In genomic region chr14:104876251-104876699, GRCh38 we compare ENCODE assay signal across 9 cellular contexts. TPM values are rescaled to one million over a fixed set of nuclear protein-coding genes. Genes with fewer than 3 reads are reported as not detected.
DNase-seq lines count a peak whose midpoint lies in the region; ATAC-seq and TF ChIP-seq lines count a peak whose summit lies in the region.
"Had no signal": no experiment of that assay in that cellular context is flagged by ENCODE, and none has a peak within 500 bp of the region (broad histone marks: within the 10 kb centered on the region; RNA-seq: fewer than 3 reads in every experiment).

No MANE protein-coding gene starts in this region.

- no peak for TF ChIP-seq CTCF in fibroblast of villous mesenchyme (IDR thresholded peaks at IDR 0.05; ENCODE audit: insufficient read depth, low read depth, low read length)

- ATAC-seq in activated CD4-positive, CD25-positive, alpha-beta regulatory T cell treated with anti-CD3 and anti-CD28 coated beads, Interleukin-2, amount 50 U/mL, for 24 hours, result peak; percentile 60 to 63
- ATAC-seq in HG02610 (IDR thresholded peaks at IDR 0.05; ENCODE audit: unreplicated experiment), result no peak
- ATAC-seq in GM19455 (IDR thresholded peaks at IDR 0.05; ENCODE audit: unreplicated experiment), result no peak

- DNase-seq in NCI-H82 (lab: John Stamatoyannopoulos, UW) (peak; percentile 45), NCI-H82 treated with DMSO at 0.1 percent for 48 hours (lab: John Stamatoyannopoulos, UW; ENCODE audit: unreplicated experiment) (no peak), fibroblast of villous mesenchyme (ENCODE audit: low read depth) (peak; percentile 35), NCI-H2196 (lab: John Stamatoyannopoulos, UW; ENCODE audit: unreplicated experiment) (no peak)
- DNase-seq in stimulated activated CD8-positive, alpha-beta memory T cell treated with anti-CD3 and anti-CD28 coated beads, Interleukin-15, amount 100 ng/mL, for 1 hour (ENCODE audit: low read depth), result peak; percentile 7
- DNase-seq: NCI-H146 had no signal

- H3K4me3 ChIP-seq in fibroblast of villous mesenchyme (ENCODE audit: low read depth, low read length), result no peak overlapping the region

RNA-seq across cellular contexts. Expression of gene CEP170B, which starts 11.2 kb away (rescaled TPM):
- total RNA-seq in fibroblast of villous mesenchyme, result 19.4 and 22.5 TPM in 2 replicates

RNA-seq across cellular contexts. Expression of gene PLD4, which starts 48.4 kb away (rescaled TPM):
- under 0.01 TPM in 1 of 2 replicates, not detected in the other for total RNA-seq in fibroblast of villous mesenchyme

Comparison
In these comparisons a context has a peak if more than half of its experiments do, and no peak if none do; other contexts are left out.
1. DNase-seq: peak in NCI-H82 (single experiment), fibroblast of villous mesenchyme (single experiment) and stimulated activated CD8-positive, alpha-beta memory T cell treated with anti-CD3 and anti-CD28 coated beads, Interleukin-15, amount 100 ng/mL, for 1 hour (single experiment); none in NCI-H82 treated with DMSO at 0.1 percent for 48 hours (single experiment) and NCI-H2196 (single experiment).
2. ATAC-seq: peak in activated CD4-positive, CD25-positive, alpha-beta regulatory T cell treated with anti-CD3 and anti-CD28 coated beads, Interleukin-2, amount 50 U/mL, for 24 hours (2 of 2); none in HG02610 (single experiment) and GM19455 (single experiment).